In the genomic region with DNA sequence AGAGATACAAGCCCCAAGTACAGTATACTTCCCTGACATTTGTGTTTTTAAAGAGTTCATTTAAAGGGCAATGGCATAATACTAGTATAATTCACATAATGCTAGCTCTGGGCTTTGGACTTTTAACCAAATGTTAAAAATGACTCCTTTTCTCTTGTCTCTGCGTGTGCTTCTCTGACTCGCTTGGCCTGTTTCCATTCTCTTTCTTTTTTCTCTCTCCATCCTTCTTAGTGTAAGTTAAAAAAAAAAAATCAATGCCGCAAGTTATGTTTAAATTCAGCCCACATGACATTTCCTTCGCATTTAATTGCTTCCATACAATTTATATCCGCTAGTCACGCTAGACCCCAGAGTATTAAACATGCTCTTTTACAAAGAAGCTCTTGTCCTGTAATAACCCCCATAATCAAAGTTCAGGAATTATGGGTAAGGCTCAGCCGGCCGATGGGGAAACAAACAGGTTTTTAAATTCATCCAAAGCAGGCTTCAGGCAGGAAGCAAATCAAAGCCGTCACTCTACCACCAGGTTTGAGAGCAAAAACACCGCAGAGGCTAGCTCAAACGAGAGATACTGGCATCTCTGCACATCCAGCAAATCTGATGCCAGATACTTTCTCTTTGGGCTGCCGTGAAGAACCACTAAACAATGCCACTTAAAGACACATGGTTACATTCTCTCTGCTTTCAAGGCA, we compare ENCODE assay signal across 8 cellular contexts. TPM values are rescaled to one million over a fixed set of nuclear protein-coding genes. Genes with fewer than 3 reads are reported as not detected.
DNase-seq lines count a peak whose midpoint lies in the region; ATAC-seq and TF ChIP-seq lines count a peak whose summit lies in the region.
"Had no signal": no experiment of that assay in that cellular context is flagged by ENCODE, and none has a peak within 500 bp of the region (broad histone marks: within the 10 kb centered on the region; RNA-seq: fewer than 3 reads in every experiment).

No MANE protein-coding gene starts in this region.

- H3K4me3 ChIP-seq in dorsolateral prefrontal cortex (peak overlapping the region in 58 of 59 donors; percentile 1 to 69 (median 48)), lower lobe of right lung (peak overlapping the region; percentile 28), tibial nerve (peak overlapping the region in 3 of 4 donors; percentile 3 to 31 (median 24))

- H3K27me3 ChIP-seq in dorsolateral prefrontal cortex, result no peaks in the 10 kb centered on the region
- H3K27me3 ChIP-seq in lower lobe of right lung (ENCODE audit: low read depth), result no peaks in the 10 kb centered on the region
- no peaks in the 10 kb centered on the region for H3K27me3 ChIP-seq in tibial nerve

- peak overlapping the region in 40 of 59 donors; percentile 4 to 76 (median 44) for H3K27ac ChIP-seq in dorsolateral prefrontal cortex
- peak overlapping the region; percentile 27 for H3K27ac ChIP-seq in lower lobe of right lung
- peak overlapping the region; percentile 42 to 83 (median 66) for H3K27ac ChIP-seq in tibial nerve

- DNase-seq in NCI-H1048 (lab: John Stamatoyannopoulos, UW) (peak; percentile 74), dorsolateral prefrontal cortex (peak in 1 of 10 donors; percentile 18), lower lobe of right lung (no peak), tibial nerve (ENCODE audit: low spot score in 2 of 2) (peak in 1 of 2 donors; percentile 19), T-helper 1 cell (no peak)
- DNase-seq in activated CD4-positive, alpha-beta T cell treated with anti-CD3 and anti-CD28 coated beads, Interleukin-2, amount 50 U/mL, for 48 hours, result no peak
- DNase-seq: amniotic stem cell had no signal

- 16 to 23% methylated on average over 12 of the region's 12 CpGs for WGBS in tibial nerve, 2 donors

- H3K9me3 ChIP-seq in lower lobe of right lung, result no peaks in the 10 kb centered on the region
- H3K9me3 ChIP-seq in tibial nerve, result no peaks in the 10 kb centered on the region

- peak in 1 of 56 donors; percentile 13 for TF ChIP-seq CTCF in dorsolateral prefrontal cortex (IDR thresholded peaks at IDR 0.05 in 54 of 56, conservative IDR thresholded peaks at IDR 0.05 in 2 of 56; ENCODE audit: low read depth in 1 of 56, partially characterized antibody in 56 of 56)
- TF ChIP-seq CTCF in lower lobe of right lung (IDR thresholded peaks at IDR 0.05), result no peak
- TF ChIP-seq CTCF in tibial nerve (IDR thresholded peaks at IDR 0.05), result peak in 1 of 5 experiments; percentile 11

- no peak for TF ChIP-seq POLR2A in tibial nerve (IDR thresholded peaks at IDR 0.05)

- intact Hi-C loops in dorsolateral prefrontal cortex (cut with DNase I) (no loop called here), lower lobe of right lung (cut with DNase I) (no loop called here)

- TF ChIP-seq EP300 in tibial nerve (IDR thresholded peaks at IDR 0.05), result no peak

- ATAC-seq in lower lobe of right lung (peak; percentile 18 to 41), GM21576 (IDR thresholded peaks at IDR 0.05; ENCODE audit: unreplicated experiment) (no peak)

- H3K4me1 ChIP-seq in lower lobe of right lung (peaks cover 60% of the 10 kb centered on the region), tibial nerve (peaks cover 0 to 83% (median 34%) of the 10 kb centered on the region in 4 donors)

- H3K36me3 ChIP-seq in lower lobe of right lung (no peaks in the 10 kb centered on the region), tibial nerve (peaks cover 0 to 4% (median 0%) of the 10 kb centered on the region in 3 donors)

RNA-seq across cellular contexts. Expression of a gene that starts 19.3 kb away (rescaled TPM):
- total RNA-seq in dorsolateral prefrontal cortex (10 to 100 TPM; 11.4 to 59.9 (median 24.1) TPM), lower lobe of right lung (89.5 TPM), tibial nerve (100 to 1,000 TPM in 2 of 4 donors, 10 to 100 TPM in 2; 86.5 to 130 (median 113) TPM)
